ENCODE assay signal across 20 cellular contexts in genomic region chr6:142892254-142893021, GRCh38. TPM values are rescaled to one million over a fixed set of nuclear protein-coding genes. Genes with fewer than 3 reads are reported as not detected.
A peak's percentile ranks its signal among the peaks of the same experiment; 100 is the strongest.
DNase-seq lines count a peak whose midpoint lies in the region; ATAC-seq, FAIRE-seq and TF ChIP-seq lines count a peak whose summit lies in the region.
"Had no signal": no experiment of that assay in that cellular context is flagged by ENCODE, and none has a peak within 500 bp of the region (broad histone marks: within the 10 kb centered on the region; RNA-seq: fewer than 3 reads in every experiment).

No MANE protein-coding gene starts in this region.

- no peaks in the 10 kb centered on the region for H3K27me3 Mint-ChIP-seq in activated naive CD8-positive, alpha-beta T cell
- H3K27me3 Mint-ChIP-seq in activated naive CD8-positive, alpha-beta T cell treated with anti-CD3 and anti-CD28 coated beads, Interleukin-2, amount 50 U/mL, for 24 hours, result no peaks in the 10 kb centered on the region
- H3K27me3 Mint-ChIP-seq in effector memory CD8-positive, alpha-beta T cell, result no peaks in the 10 kb centered on the region
- no peaks in the 10 kb centered on the region for H3K27me3 Mint-ChIP-seq in endothelial cell (ENCODE audit: unreplicated experiment)

- ATAC-seq in activated naive CD8-positive, alpha-beta T cell treated with anti-CD3 and anti-CD28 coated beads, Interleukin-2, amount 50 U/mL, for 24 hours, result no peak
- no peak for ATAC-seq in effector memory CD8-positive, alpha-beta T cell (replicated peaks)
- ATAC-seq in stimulated activated effector memory CD8-positive, alpha-beta T cell treated with anti-CD3 and anti-CD28 coated beads, Interleukin-12 subunit alpha, Interleukin-12 subunit beta, amount 100 ng/mL, for 72 hours, result no peak
- ATAC-seq: WTC11 had no signal

- DNase-seq in activated naive CD8-positive, alpha-beta T cell treated with anti-CD3 and anti-CD28 coated beads, Interleukin-2, amount 50 U/mL, for 24 hours, result no peak
- DNase-seq in GM19239 (ENCODE audit: insufficient read length, low spot score) (no peak), endothelial cell (ENCODE audit: low spot score) (no peak), T-helper 1 cell (no peak)
- DNase-seq in effector memory CD8-positive, alpha-beta T cell, result no peak
- DNase-seq in stimulated activated effector memory CD8-positive, alpha-beta T cell treated with anti-CD3 and anti-CD28 coated beads, Interleukin-12 subunit alpha, Interleukin-12 subunit beta, amount 100 ng/mL, for 72 hours (ENCODE audit: low spot score in 2 of 2), result no peak
- DNase-seq: activated CD4-positive, alpha-beta T cell treated with anti-CD3 and anti-CD28 coated beads, Interleukin-2, amount 50 U/mL, for 4 hours; activated CD8-positive, alpha-beta memory T cell treated with anti-CD3 and anti-CD28 coated beads, Interleukin-2, amount 50 U/mL, for 48 hours; activated gamma-delta T cell; kidney; NCI-H1105; NCI-H1930; NCI-H345; NCI-H748 treated with DMSO at 0.1 percent for 48 hours; retina; RPMI8226; stimulated activated naive CD4-positive, alpha-beta T cell had no signal

- FAIRE-seq in GM19239 (lab: Jason Lieb, UNC), result peak; percentile 51
- FAIRE-seq: endometrium, kidney had no signal

- H3K4me3 Mint-ChIP-seq in activated naive CD8-positive, alpha-beta T cell, result peak overlapping the region; percentile 18
- no peak overlapping the region for H3K4me3 Mint-ChIP-seq in activated naive CD8-positive, alpha-beta T cell treated with anti-CD3 and anti-CD28 coated beads, Interleukin-2, amount 50 U/mL, for 24 hours
- H3K4me3 Mint-ChIP-seq in effector memory CD8-positive, alpha-beta T cell, result peak overlapping the region in 1 of 2 donors; percentile 20
- H3K4me3 Mint-ChIP-seq in stimulated activated effector memory CD8-positive, alpha-beta T cell treated with anti-CD3 and anti-CD28 coated beads, Interleukin-12 subunit alpha, Interleukin-12 subunit beta, amount 100 ng/mL, for 72 hours, result no peak overlapping the region
- no peak overlapping the region for H3K4me3 Mint-ChIP-seq in endothelial cell (ENCODE audit: unreplicated experiment)
- H3K4me3 Mint-ChIP-seq: WTC11 had no signal

- peak overlapping the region; percentile 62 for H3K27ac Mint-ChIP-seq in activated naive CD8-positive, alpha-beta T cell
- no peak overlapping the region for H3K27ac Mint-ChIP-seq in activated naive CD8-positive, alpha-beta T cell treated with anti-CD3 and anti-CD28 coated beads, Interleukin-2, amount 50 U/mL, for 24 hours
- peak overlapping the region; percentile 47 to 65 for H3K27ac Mint-ChIP-seq in effector memory CD8-positive, alpha-beta T cell
- H3K27ac Mint-ChIP-seq in stimulated activated effector memory CD8-positive, alpha-beta T cell treated with anti-CD3 and anti-CD28 coated beads, Interleukin-12 subunit alpha, Interleukin-12 subunit beta, amount 100 ng/mL, for 72 hours, result peak overlapping the region; percentile 23
- H3K27ac Mint-ChIP-seq in endothelial cell (ENCODE audit: unreplicated experiment), result no peak overlapping the region

- TF ChIP-seq CTCF in endothelial cell (IDR thresholded peaks at IDR 0.05; ENCODE audit: unreplicated experiment), result no peak

- H3K4me1 Mint-ChIP-seq in activated naive CD8-positive, alpha-beta T cell (ENCODE audit: low read depth), result peaks cover 72% of the 10 kb centered on the region
- H3K4me1 Mint-ChIP-seq in activated naive CD8-positive, alpha-beta T cell treated with anti-CD3 and anti-CD28 coated beads, Interleukin-2, amount 50 U/mL, for 24 hours, result peaks cover 66% of the 10 kb centered on the region
- H3K4me1 Mint-ChIP-seq in effector memory CD8-positive, alpha-beta T cell (ENCODE audit: low read depth in 2 of 2), result peaks cover 24 to 46% of the 10 kb centered on the region in 2 donors
- H3K4me1 Mint-ChIP-seq in stimulated activated effector memory CD8-positive, alpha-beta T cell treated with anti-CD3 and anti-CD28 coated beads, Interleukin-12 subunit alpha, Interleukin-12 subunit beta, amount 100 ng/mL, for 72 hours, result peaks cover 43% of the 10 kb centered on the region
- H3K4me1 Mint-ChIP-seq in endothelial cell (ENCODE audit: unreplicated experiment), result no peaks in the 10 kb centered on the region

- H3K9me3 Mint-ChIP-seq in activated naive CD8-positive, alpha-beta T cell (ENCODE audit: low read depth), result no peaks in the 10 kb centered on the region
- peaks cover 4% of the 10 kb centered on the region for H3K9me3 Mint-ChIP-seq in activated naive CD8-positive, alpha-beta T cell treated with anti-CD3 and anti-CD28 coated beads, Interleukin-2, amount 50 U/mL, for 24 hours
- no peaks in the 10 kb centered on the region for H3K9me3 Mint-ChIP-seq in effector memory CD8-positive, alpha-beta T cell
- H3K9me3 Mint-ChIP-seq in stimulated activated effector memory CD8-positive, alpha-beta T cell treated with anti-CD3 and anti-CD28 coated beads, Interleukin-12 subunit alpha, Interleukin-12 subunit beta, amount 100 ng/mL, for 72 hours, result no peaks in the 10 kb centered on the region
- no peaks in the 10 kb centered on the region for H3K9me3 Mint-ChIP-seq in endothelial cell (ENCODE audit: unreplicated experiment)
- H3K9me3 Mint-ChIP-seq: WTC11 had no signal

- peaks cover 13% of the 10 kb centered on the region for H3K36me3 Mint-ChIP-seq in activated naive CD8-positive, alpha-beta T cell
- H3K36me3 Mint-ChIP-seq in activated naive CD8-positive, alpha-beta T cell treated with anti-CD3 and anti-CD28 coated beads, Interleukin-2, amount 50 U/mL, for 24 hours (ENCODE audit: low read depth), result peaks cover 32% of the 10 kb centered on the region
- H3K36me3 Mint-ChIP-seq in effector memory CD8-positive, alpha-beta T cell (ENCODE audit: insufficient read depth), result no peaks in the 10 kb centered on the region
- peaks cover 26% of the 10 kb centered on the region for H3K36me3 Mint-ChIP-seq in stimulated activated effector memory CD8-positive, alpha-beta T cell treated with anti-CD3 and anti-CD28 coated beads, Interleukin-12 subunit alpha, Interleukin-12 subunit beta, amount 100 ng/mL, for 72 hours
- no peaks in the 10 kb centered on the region for H3K36me3 Mint-ChIP-seq in endothelial cell (ENCODE audit: low read depth, unreplicated experiment)
- H3K36me3 Mint-ChIP-seq: WTC11 had no signal

RNA-seq across cellular contexts. Expression of gene HIVEP2, which starts 52.5 kb away (rescaled TPM):
- 15.6 TPM for total RNA-seq in endothelial cell (ENCODE audit: unreplicated experiment)

Comparison
In these comparisons a context has a peak if more than half of its experiments do, and no peak if none do; other contexts are left out.
1. H3K27ac Mint-ChIP-seq: peak in activated naive CD8-positive, alpha-beta T cell (single experiment), effector memory CD8-positive, alpha-beta T cell (2 of 2) and stimulated activated effector memory CD8-positive, alpha-beta T cell treated with anti-CD3 and anti-CD28 coated beads, Interleukin-12 subunit alpha, Interleukin-12 subunit beta, amount 100 ng/mL, for 72 hours (single experiment); none in activated naive CD8-positive, alpha-beta T cell treated with anti-CD3 and anti-CD28 coated beads, Interleukin-2, amount 50 U/mL, for 24 hours (single experiment) and endothelial cell (single experiment).